In the genomic region with DNA sequence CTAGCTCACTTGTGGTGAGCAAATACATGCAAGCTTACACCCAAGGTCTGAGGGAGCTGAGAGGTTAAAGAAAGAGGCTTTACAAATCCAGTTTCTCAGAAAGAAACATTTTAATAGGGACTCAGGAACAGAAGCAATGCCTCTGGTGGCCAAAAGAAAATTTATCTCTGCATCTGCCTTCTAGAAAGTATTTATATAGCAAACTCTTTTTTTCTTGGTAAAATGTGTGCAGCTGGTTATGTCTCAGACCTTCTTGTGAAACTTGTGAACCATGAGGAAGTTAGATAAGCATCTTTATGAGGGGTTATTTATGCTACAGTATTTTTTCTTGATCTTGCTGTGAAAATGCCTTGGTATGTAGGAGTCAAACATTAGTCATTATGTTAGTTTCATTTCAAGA, we compare ENCODE assay signal across 9 cellular contexts. TPM values are rescaled to one million over a fixed set of nuclear protein-coding genes. Genes with fewer than 3 reads are reported as not detected.
DNase-seq lines count a peak whose midpoint lies in the region; ATAC-seq, FAIRE-seq and TF ChIP-seq lines count a peak whose summit lies in the region.
"Had no signal": no experiment of that assay in that cellular context is flagged by ENCODE, and none has a peak within 500 bp of the region (broad histone marks: within the 10 kb centered on the region; RNA-seq: fewer than 3 reads in every experiment).

No MANE protein-coding gene starts in this region.

- H3F3A ChIP-seq in MM.1S (ENCODE audit: insufficient read depth, low read length), result peaks cover 10% of the 10 kb centered on the region; the same call in 1 of the 2 replicates

- no peaks in the 10 kb centered on the region for H3K27me3 ChIP-seq in MM.1S (replicated peaks; ENCODE audit: insufficient read depth, low read length)
- no peaks in the 10 kb centered on the region for H3K27me3 ChIP-seq in bronchial epithelial cell (ENCODE audit: control insufficient read depth, insufficient read depth, low read length)

- no peaks in the 10 kb centered on the region for H3K79me2 ChIP-seq in MM.1S (ENCODE audit: low read length)

- TF ChIP-seq RAD21 in A549 (conservative IDR thresholded peaks at IDR 0.05 in 1 of 2, IDR thresholded peaks at IDR 0.05 in 1 of 2), result no peak

- FAIRE-seq in A549 (lab: Jason Lieb, UNC) (peak; percentile 74), bronchial epithelial cell (lab: Jason Lieb, UNC) (no peak)

- no peak overlapping the region for H3K4me2 ChIP-seq in A549
- peak overlapping the region; percentile 20; the same call in 1 of the 2 replicates for H3K4me2 ChIP-seq in MM.1S (ENCODE audit: low read depth, low read length)

- CTCF ChIA-PET in A549 (lab: Yijun Ruan, JAX), result interaction anchor here (0.6 kb wide), 1 partner anchor 267 kb away, joined by 3 read pairs; no protein-coding TSS in a partner anchor

- TF ChIP-seq CTCF in A549 (IDR thresholded peaks at IDR 0.05) (no peak), MM.1S (IDR thresholded peaks at IDR 0.05; ENCODE audit: low read length) (peak; percentile 33), bronchial epithelial cell (IDR thresholded peaks at IDR 0.05; ENCODE audit: insufficient read depth, low read length, severe bottlenecking) (no peak)

- no peak for ATAC-seq in A549
- peak; percentile 90 for ATAC-seq in GM18858 (IDR thresholded peaks at IDR 0.05; ENCODE audit: unreplicated experiment)
- ATAC-seq in GM21619 (IDR thresholded peaks at IDR 0.05; ENCODE audit: unreplicated experiment), result no peak

- H3K4me3 ChIP-seq in A549 (no peak overlapping the region), MM.1S (ENCODE audit: low read length) (no peak overlapping the region), bronchial epithelial cell (ENCODE audit: low read depth, low read length) (no peak overlapping the region)

- TF ChIP-seq POLR2A in A549 (IDR thresholded peaks at IDR 0.05; ENCODE audit: low read length) (no peak), erythroblast (IDR thresholded peaks at IDR 0.05; ENCODE audit: low read length) (no peak)

- DNase-seq in A549 (ENCODE audit: low read depth in 1 of 2, low spot score in 1 of 2) (no peak), MM.1S (peak; percentile 65), bronchial epithelial cell (ENCODE audit: low read depth) (peak; percentile 58), erythroblast (lab: John Stamatoyannopoulos, UW) (no peak), HuH-7.5 (ENCODE audit: low spot score) (no peak), G401 (ENCODE audit: low spot score) (no peak)
- DNase-seq: CD4-positive, alpha-beta T cell had no signal

- H3K4me1 ChIP-seq in A549 (no peaks in the 10 kb centered on the region), MM.1S (ENCODE audit: low read length) (peaks cover 6% of the 10 kb centered on the region)

- no peak overlapping the region for H2AFZ ChIP-seq in MM.1S (ENCODE audit: low read length)

- H3K9me2 ChIP-seq in MM.1S (replicated peaks; ENCODE audit: insufficient read depth, low read length), result no peaks in the 10 kb centered on the region

- H3K36me3 ChIP-seq in MM.1S (replicated peaks; ENCODE audit: insufficient read depth, low read length), result no peaks in the 10 kb centered on the region
- H3K36me3 ChIP-seq in bronchial epithelial cell (ENCODE audit: control insufficient read depth, insufficient read depth, low read length), result no peaks in the 10 kb centered on the region

- no peak for TF ChIP-seq EP300 in A549 (IDR thresholded peaks at IDR 0.05)

- POLR2A ChIA-PET in A549 (lab: Yijun Ruan, JAX), result no interaction called here

- H3K9ac ChIP-seq in MM.1S (ENCODE audit: low read length), result no peak overlapping the region

- H4K20me1 ChIP-seq in MM.1S (ENCODE audit: insufficient read depth, low read length), result no peaks in the 10 kb centered on the region

- in situ Hi-C loops in G401 (cut with HindIII; ENCODE audit: low sequenced_read_pairs), result no loop called here

- H3K9me3 ChIP-seq in A549, result no peaks in the 10 kb centered on the region
- H3K9me3 ChIP-seq in MM.1S (replicated peaks; ENCODE audit: insufficient read depth, low read length), result no peaks in the 10 kb centered on the region

- H3K27ac ChIP-seq in A549 (no peak overlapping the region), MM.1S (ENCODE audit: low read length) (peak overlapping the region; percentile 15; the same call in 1 of the 2 replicates)

TF ChIP-seq in A549, 52 proteins besides CTCF, POLR2A, EP300 and RAD21:
- TF ChIP-seq EHMT2 (IDR thresholded peaks at IDR 0.05; ENCODE audit: low read depth) (no peak), BHLHE40 (IDR thresholded peaks at IDR 0.05; ENCODE audit: low read depth, low read length) (no peak), NPAS2 (CRISPR knock-in tag; IDR thresholded peaks at IDR 0.05; ENCODE audit: borderline replicate concordance) (no peak), EHF (CRISPR knock-in tag; IDR thresholded peaks at IDR 0.05) (no peak), NR3C1 (IDR thresholded peaks at IDR 0.05) (no peak), KDM1A (IDR thresholded peaks at IDR 0.05; ENCODE audit: low read depth) (no peak), CBX2 (IDR thresholded peaks at IDR 0.05; ENCODE audit: borderline replicate concordance, low read depth) (no peak), MAZ (IDR thresholded peaks at IDR 0.05; ENCODE audit: borderline replicate concordance, low read depth, low read length) (no peak), MAFK (IDR thresholded peaks at IDR 0.05; ENCODE audit: partially characterized antibody) (no peak), RNF2 (IDR thresholded peaks at IDR 0.05; ENCODE audit: borderline replicate concordance, low read depth) (no peak), TP53 (CRISPR knock-in tag; IDR thresholded peaks at IDR 0.05) (no peak), CEBPB (IDR thresholded peaks at IDR 0.05) (no peak), POLR2AphosphoS2 (conservative IDR thresholded peaks at IDR 0.05; ENCODE audit: low read length) (no peak), ZSCAN20 (CRISPR knock-in tag; IDR thresholded peaks at IDR 0.05) (no peak), ESRRA (IDR thresholded peaks at IDR 0.05; ENCODE audit: borderline replicate concordance, low read length) (no peak)
- TF ChIP-seq, protein P1, sequence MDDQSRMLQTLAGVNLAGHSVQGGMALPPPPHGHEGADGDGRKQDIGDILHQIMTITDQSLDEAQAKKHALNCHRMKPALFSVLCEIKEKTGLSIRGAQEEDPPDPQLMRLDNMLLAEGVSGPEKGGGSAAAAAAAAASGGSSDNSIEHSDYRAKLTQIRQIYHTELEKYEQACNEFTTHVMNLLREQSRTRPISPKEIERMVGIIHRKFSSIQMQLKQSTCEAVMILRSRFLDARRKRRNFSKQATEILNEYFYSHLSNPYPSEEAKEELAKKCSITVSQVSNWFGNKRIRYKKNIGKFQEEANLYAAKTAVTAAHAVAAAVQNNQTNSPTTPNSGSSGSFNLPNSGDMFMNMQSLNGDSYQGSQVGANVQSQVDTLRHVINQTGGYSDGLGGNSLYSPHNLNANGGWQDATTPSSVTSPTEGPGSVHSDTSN (IDR thresholded peaks at IDR 0.05), result no peak
- TF ChIP-seq, protein P2, sequence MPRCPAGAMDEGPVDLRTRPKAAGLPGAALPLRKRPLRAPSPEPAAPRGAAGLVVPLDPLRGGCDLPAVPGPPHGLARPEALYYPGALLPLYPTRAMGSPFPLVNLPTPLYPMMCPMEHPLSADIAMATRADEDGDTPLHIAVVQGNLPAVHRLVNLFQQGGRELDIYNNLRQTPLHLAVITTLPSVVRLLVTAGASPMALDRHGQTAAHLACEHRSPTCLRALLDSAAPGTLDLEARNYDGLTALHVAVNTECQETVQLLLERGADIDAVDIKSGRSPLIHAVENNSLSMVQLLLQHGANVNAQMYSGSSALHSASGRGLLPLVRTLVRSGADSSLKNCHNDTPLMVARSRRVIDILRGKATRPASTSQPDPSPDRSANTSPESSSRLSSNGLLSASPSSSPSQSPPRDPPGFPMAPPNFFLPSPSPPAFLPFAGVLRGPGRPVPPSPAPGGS (IDR thresholded peaks at IDR 0.05), result no peak
- TF ChIP-seq, protein P3, sequence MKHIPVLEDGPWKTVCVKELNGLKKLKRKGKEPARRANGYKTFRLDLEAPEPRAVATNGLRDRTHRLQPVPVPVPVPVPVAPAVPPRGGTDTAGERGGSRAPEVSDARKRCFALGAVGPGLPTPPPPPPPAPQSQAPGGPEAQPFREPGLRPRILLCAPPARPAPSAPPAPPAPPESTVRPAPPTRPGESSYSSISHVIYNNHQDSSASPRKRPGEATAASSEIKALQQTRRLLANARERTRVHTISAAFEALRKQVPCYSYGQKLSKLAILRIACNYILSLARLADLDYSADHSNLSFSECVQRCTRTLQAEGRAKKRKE (CRISPR knock-in tag; IDR thresholded peaks at IDR 0.05; ENCODE audit: low read depth), result no peak

RNA-seq across cellular contexts. Expression of a gene that starts 48.5 kb away (rescaled TPM):
- not detected in 2 replicates for polyA plus RNA-seq in A549 (2011; rRNA removed)
- polyA plus RNA-seq in A549 (2012; cell fraction: cytosol; rRNA removed), result not detected in 2 replicates
- polyA plus RNA-seq in A549 (2012; cell fraction: nucleus; rRNA removed), result not detected in 2 replicates
- polyA plus RNA-seq in A549 (2017; fragmentation: RNase III; extraction: RNeasy Plus Mini Kit Qiagen cat#74134 plus additional on column Dnase treatment), result not detected in 3 replicates
- not detected in 2 replicates for polyA minus RNA-seq in A549 (2011; rRNA and poly(A)+ RNA removed)
- not detected in 2 replicates for total RNA-seq in bronchial epithelial cell
- total RNA-seq in G401 (2014; rRNA removed; shearing (Covaris generic)), result 0.12 TPM in 1 of 2 replicates, not detected in the other

Comparison
In these comparisons a context has a peak if more than half of its experiments do, and no peak if none do; other contexts are left out.
1. DNase-seq: peak in MM.1S (single experiment) and bronchial epithelial cell (single experiment); none in A549 (0 of 2), erythroblast (0 of 2), HuH-7.5 (single experiment) and G401 (single experiment).